In genomic region chrX:129930941-129931410, GRCh38 we compare ENCODE assay signal across 8 cellular contexts. TPM values are rescaled to one million over a fixed set of nuclear protein-coding genes. Genes with fewer than 3 reads are reported as not detected.
A peak's percentile ranks its signal among the peaks of the same experiment; 100 is the strongest.
DNase-seq lines count a peak whose midpoint lies in the region; ATAC-seq, FAIRE-seq and TF ChIP-seq lines count a peak whose summit lies in the region.

No MANE protein-coding gene starts in this region.

- H3K9me3 ChIP-seq in heart left ventricle (no peaks in the 10 kb centered on the region), left ventricle myocardium inferior (replicated peaks) (no peaks in the 10 kb centered on the region), small intestine (ENCODE audit: control insufficient read depth, low read depth) (no peaks in the 10 kb centered on the region)

- WGBS in heart left ventricle, 4 donors: 6 to 44% (median 18%) methylated on average over 13 of the region's 13 CpGs
- 11 to 35% (median 21%) methylated on average over 13 of the region's 13 CpGs for WGBS in small intestine, 3 donors

- DNase-seq in heart left ventricle: peak in 2 of 5 donors; percentile 6 to 19
- DNase-seq in left cardiac atrium: no peak
- DNase-seq in left ventricle myocardium inferior: no peak
- peak; percentile 10 for DNase-seq in small intestine
- DNase-seq in NCI-H446 treated with DMSO at 0.1 percent for 48 hours (lab: John Stamatoyannopoulos, UW): no peak
- DNase-seq in CD1c-positive myeloid dendritic cell (ENCODE audit: extremely low spot score): no peak

- no peak for ATAC-seq in heart left ventricle
- ATAC-seq in left cardiac atrium: no peak
- ATAC-seq in HG03469 (IDR thresholded peaks at IDR 0.05; ENCODE audit: unreplicated experiment): no peak

- intact Hi-C loops in heart left ventricle (cut with DNase I): loop anchor here in 6 of 10 donors (1.0 to 10.0 kb wide), 5 partner anchors 51 to 326 kb away; partner anchors contain the start of genes BCORL1 (in 5 of the 6) and RAB33A (in 1 of the 6)
- intact Hi-C loops in left cardiac atrium (cut with DNase I): loop anchor here in 1 of 2 donors (5.0 kb wide), 1 partner anchor 51 kb away; the partner anchor contains the start of gene BCORL1
- intact Hi-C loops in left ventricle myocardium inferior (cut with micrococcal nuclease): no loop called here

- TF ChIP-seq CTCF in heart left ventricle (IDR thresholded peaks at IDR 0.05): no peak
- no peak for TF ChIP-seq CTCF in VCaP (conservative IDR thresholded peaks at IDR 0.05)
- TF ChIP-seq CTCF in left ventricle myocardium inferior (IDR thresholded peaks at IDR 0.05; ENCODE audit: borderline replicate concordance): no peak

- H3K36me3 ChIP-seq in heart left ventricle: peaks cover 0 to 27% (median 15%) of the 10 kb centered on the region in 9 donors
- peaks cover 15% of the 10 kb centered on the region for H3K36me3 ChIP-seq in left ventricle myocardium inferior
- no peaks in the 10 kb centered on the region for H3K36me3 ChIP-seq in small intestine (ENCODE audit: control insufficient read depth in 2 of 2, insufficient read depth in 2 of 2, low read length in 2 of 2)

- peaks cover 0 to 5% (median 0%) of the 10 kb centered on the region in 12 donors for H3K4me1 ChIP-seq in heart left ventricle
- no peaks in the 10 kb centered on the region for H3K4me1 ChIP-seq in left ventricle myocardium inferior
- no peaks in the 10 kb centered on the region for H3K4me1 ChIP-seq in small intestine (ENCODE audit: control insufficient read depth in 2 of 2, insufficient read depth in 1 of 2, low read depth in 1 of 2, low read length in 1 of 2)

- H3K27me3 ChIP-seq in heart left ventricle (no peaks in the 10 kb centered on the region), left ventricle myocardium inferior (ENCODE audit: low read depth) (no peaks in the 10 kb centered on the region), small intestine (ENCODE audit: control insufficient read depth in 2 of 2, insufficient read depth in 2 of 2, low read length in 2 of 2) (no peaks in the 10 kb centered on the region)

- peak overlapping the region in 10 of 12 donors; percentile 50 to 81 (median 66) for H3K4me3 ChIP-seq in heart left ventricle
- peak overlapping the region; percentile 71 for H3K4me3 ChIP-seq in left ventricle myocardium inferior
- H3K4me3 ChIP-seq in small intestine (ENCODE audit: low read depth in 1 of 2, low read length in 2 of 2): peak overlapping the region in 1 of 2 donors; percentile 59

- H3K27ac ChIP-seq in heart left ventricle (peak overlapping the region; percentile 73 to 99 (median 91)), VCaP (peak overlapping the region; percentile 75), left ventricle myocardium inferior (replicated peaks) (peak overlapping the region; percentile 96), small intestine (ENCODE audit: low read depth in 1 of 2, low read length in 1 of 2) (peak overlapping the region; percentile 46 to 82)

- no peak for FAIRE-seq in small intestine (lab: Jason Lieb, UNC)

- no peak for TF ChIP-seq POLR2A in heart left ventricle (IDR thresholded peaks at IDR 0.05)

RNA-seq across cellular contexts. Expression of gene UTP14A, which starts 25.0 kb away (rescaled TPM):
- total RNA-seq in heart left ventricle (10 to 100 TPM in 3 of 9 donors, 1 to 10 TPM in 6; 7.3 to 10.6 (median 9.0) TPM), left cardiac atrium (10 to 100 TPM in 1 of 2 donors, 1 to 10 TPM in 1; 7.7 to 13.7 TPM), left ventricle myocardium inferior (7.5 TPM)
- polyA plus RNA-seq in heart left ventricle (10 to 100 TPM in 1 of 2 donors, 1 to 10 TPM in 1; 5.6 to 14.0 TPM), small intestine (10 to 100 TPM in 1 of 3 donors, 1 to 10 TPM in 2; 4.7 to 15.0 (median 7.0) TPM)

RNA-seq across cellular contexts. Expression of gene BCORL1, which starts 51.5 kb away (rescaled TPM):
- total RNA-seq in heart left ventricle (10 to 100 TPM in 2 of 9 donors, 1 to 10 TPM in 7; 5.3 to 11.0 (median 9.0) TPM), left cardiac atrium (10 to 100 TPM in 1 of 2 donors, 1 to 10 TPM in 1; 7.5 to 11.3 TPM), left ventricle myocardium inferior (8.2 TPM)
- polyA plus RNA-seq in heart left ventricle (1 to 10 TPM; 3.3 to 7.5 TPM), small intestine (1 to 10 TPM; 1.8 to 4.5 (median 1.9) TPM)
